11 cellular contexts compared by ENCODE assay signal in genomic region chr12:6334359-6334758, GRCh38. TPM values are rescaled to one million over a fixed set of nuclear protein-coding genes. Genes with fewer than 3 reads are reported as not detected.
DNase-seq lines count a peak whose midpoint lies in the region; ATAC-seq and TF ChIP-seq lines count a peak whose summit lies in the region.
"Had no signal": no experiment of that assay in that cellular context is flagged by ENCODE, and none has a peak within 500 bp of the region (broad histone marks: within the 10 kb centered on the region; RNA-seq: fewer than 3 reads in every experiment).

No MANE protein-coding gene starts in this region.

- H2BK15ac ChIP-seq in mesendoderm (replicated peaks; ENCODE audit: low read depth) = no peak overlapping the region

- H3K27me3 ChIP-seq in body of pancreas (no peaks in the 10 kb centered on the region), mesendoderm (ENCODE audit: insufficient read depth, low read length, poor library complexity) (no peaks in the 10 kb centered on the region), transverse colon (no peaks in the 10 kb centered on the region)
- H3K27me3 ChIP-seq: BE2C had no signal

- H3K9ac ChIP-seq in mesendoderm (ENCODE audit: low read length) = no peak overlapping the region

- TF ChIP-seq CTCF in body of pancreas (IDR thresholded peaks at IDR 0.05) = no peak
- TF ChIP-seq CTCF in transverse colon (IDR thresholded peaks at IDR 0.05) = no peak

- peaks cover 11% of the 10 kb centered on the region for H3K36me3 Mint-ChIP-seq in activated naive CD4-positive, alpha-beta T cell treated with anti-CD3 and anti-CD28 coated beads, Interleukin-2, amount 50 U/mL, for 24 hours
- peaks cover 18 to 30% of the 10 kb centered on the region in 2 donors for H3K36me3 Mint-ChIP-seq in activated naive CD4-positive, alpha-beta T cell treated with anti-CD3 and anti-CD28 coated beads, Interleukin-2, amount 50 U/mL, for 72 hours

- H3K4me1 ChIP-seq in body of pancreas (peaks cover 62% of the 10 kb centered on the region), mesendoderm (ENCODE audit: control insufficient read depth, low read depth, low read length) (peaks cover 34% of the 10 kb centered on the region), transverse colon (peaks cover 39 to 81% (median 69%) of the 10 kb centered on the region in 4 donors)

- H4K5ac ChIP-seq in mesendoderm (ENCODE audit: low read length) = no peak overlapping the region

- peaks cover 27% of the 10 kb centered on the region for H3K79me1 ChIP-seq in mesendoderm (ENCODE audit: low read length)

- peaks cover 42% of the 10 kb centered on the region for H3K79me2 ChIP-seq in mesendoderm (ENCODE audit: control insufficient read depth, insufficient read depth, low read length)

- H2AK5ac ChIP-seq in mesendoderm (ENCODE audit: low read length) = no peak overlapping the region

- H3K4me3 Mint-ChIP-seq in activated naive CD4-positive, alpha-beta T cell treated with anti-CD3 and anti-CD28 coated beads, Interleukin-2, amount 50 U/mL, for 24 hours = peak overlapping the region; percentile 78
- H3K4me3 Mint-ChIP-seq: stimulated activated effector memory CD8-positive, alpha-beta T cell treated with anti-CD3 and anti-CD28 coated beads, Interleukin-12 subunit alpha, Interleukin-12 subunit beta, amount 100 ng/mL, for 72 hours had no signal

- no peak for DNase-seq in activated naive CD4-positive, alpha-beta T cell treated with anti-CD3 and anti-CD28 coated beads, Interleukin-2, amount 50 U/mL, for 72 hours (ENCODE audit: low spot score in 2 of 2)
- no peak for DNase-seq in body of pancreas
- no peak for DNase-seq in mesendoderm
- no peak for DNase-seq in transverse colon
- DNase-seq in A172 (ENCODE audit: low spot score) = no peak
- DNase-seq in NCI-H146 treated with DMSO at 0.1 percent for 48 hours (lab: John Stamatoyannopoulos, UW; ENCODE audit: unreplicated experiment) = no peak
- DNase-seq: BE2C, NCI-H2227 treated with DMSO at 0.1 percent for 48 hours had no signal

- H3K27ac ChIP-seq in body of pancreas (peak overlapping the region; percentile 89 to 99 (median 98)), mesendoderm (ENCODE audit: low read depth, low read length) (no peak overlapping the region), transverse colon (peak overlapping the region; percentile 94 to 99 (median 98))

- H3K56ac ChIP-seq in mesendoderm (ENCODE audit: low read length) = peak overlapping the region; percentile 99

- H3K4ac ChIP-seq in mesendoderm (ENCODE audit: low read depth, low read length) = no peak overlapping the region

- H3K4me2 ChIP-seq in mesendoderm (ENCODE audit: low read length) = no peak overlapping the region

- intact Hi-C loops in body of pancreas (cut with DNase I) (no loop called here), transverse colon (cut with DNase I; ENCODE audit: low total_unique reads) (loop anchor here (10.0 kb wide), 1 partner anchor 220 kb away; the partner anchor contains the start of gene IFFO1)

- peaks cover 51% of the 10 kb centered on the region for H3K4me1 Mint-ChIP-seq in activated naive CD4-positive, alpha-beta T cell treated with anti-CD3 and anti-CD28 coated beads, Interleukin-2, amount 50 U/mL, for 24 hours

- no peaks in the 10 kb centered on the region for H3K9me3 Mint-ChIP-seq in activated naive CD4-positive, alpha-beta T cell treated with anti-CD3 and anti-CD28 coated beads, Interleukin-2, amount 50 U/mL, for 24 hours
- H3K9me3 Mint-ChIP-seq in activated naive CD4-positive, alpha-beta T cell treated with anti-CD3 and anti-CD28 coated beads, Interleukin-2, amount 50 U/mL, for 72 hours = no peaks in the 10 kb centered on the region
- H3K9me3 Mint-ChIP-seq: stimulated activated effector memory CD8-positive, alpha-beta T cell treated with anti-CD3 and anti-CD28 coated beads, Interleukin-12 subunit alpha, Interleukin-12 subunit beta, amount 100 ng/mL, for 72 hours had no signal

- H3K9me3 ChIP-seq in body of pancreas (no peaks in the 10 kb centered on the region), transverse colon (no peaks in the 10 kb centered on the region)
- H3K9me3 ChIP-seq: BE2C had no signal

- H2BK5ac ChIP-seq in mesendoderm (ENCODE audit: low read length) = no peak overlapping the region

- H3K27me3 Mint-ChIP-seq in activated naive CD4-positive, alpha-beta T cell treated with anti-CD3 and anti-CD28 coated beads, Interleukin-2, amount 50 U/mL, for 24 hours = no peaks in the 10 kb centered on the region

- H2BK120ac ChIP-seq in mesendoderm (ENCODE audit: low read depth, low read length) = no peak overlapping the region

- H3K36me3 ChIP-seq in body of pancreas (replicated peaks in 1 of 2; ENCODE audit: insufficient read depth in 1 of 2, low read depth in 2 of 2) (peaks cover 6 to 30% of the 10 kb centered on the region in 2 donors), mesendoderm (ENCODE audit: control insufficient read depth, insufficient read depth, low read length) (peaks cover 28% of the 10 kb centered on the region), transverse colon (peaks cover 0 to 45% (median 17%) of the 10 kb centered on the region in 4 donors)
- H3K36me3 ChIP-seq: BE2C had no signal

- 53 to 68% methylated on average over 5 of the region's 5 CpGs for WGBS in body of pancreas, 2 donors
- WGBS in mesendoderm (ENCODE audit: extremely low coverage, insufficient coverage, low lambda C conversion rate) = no CpG with 5 or more reads among the region's 5 CpGs
- WGBS in transverse colon (ENCODE audit: low coverage in 1 of 2), 2 donors = 49 to 71% methylated on average over 4 to 5 of the region's 5 CpGs

- H3K27ac Mint-ChIP-seq in activated naive CD4-positive, alpha-beta T cell treated with anti-CD3 and anti-CD28 coated beads, Interleukin-2, amount 50 U/mL, for 24 hours = peak overlapping the region; percentile 93
- peak overlapping the region in 1 of 2 donors; percentile 96 for H3K27ac Mint-ChIP-seq in activated naive CD4-positive, alpha-beta T cell treated with anti-CD3 and anti-CD28 coated beads, Interleukin-2, amount 50 U/mL, for 72 hours
- H3K27ac Mint-ChIP-seq: stimulated activated effector memory CD8-positive, alpha-beta T cell treated with anti-CD3 and anti-CD28 coated beads, Interleukin-12 subunit alpha, Interleukin-12 subunit beta, amount 100 ng/mL, for 72 hours had no signal

- in situ Hi-C loops in transverse colon (cut with MboI; ENCODE audit: low pct_ligation_motif_present in 1 of 4, low pct_unique_long_range_greater_than_20kb in 1 of 4, low sequenced_read_pairs in 3 of 4) = loop anchor here in 3 of 4 donors (10.0 to 25.0 kb wide), 3 partner anchors 120 to 203 kb away; partner anchors contain the start of genes TAPBPL (in 3 of the 3), VAMP1 (in 2 of the 3) and GAPDH (in 1 of the 3)

- TF ChIP-seq POLR2A in body of pancreas (IDR thresholded peaks at IDR 0.05) = no peak
- TF ChIP-seq POLR2A in transverse colon (IDR thresholded peaks at IDR 0.05) = no peak

- H4K8ac ChIP-seq in mesendoderm (ENCODE audit: low read depth, low read length) = no peak overlapping the region

- no peak overlapping the region for H3K23ac ChIP-seq in mesendoderm (ENCODE audit: low read length)

- H3K4me3 ChIP-seq in body of pancreas (no peak overlapping the region), mesendoderm (ENCODE audit: low read length) (no peak overlapping the region), transverse colon (peak overlapping the region in 1 of 4 donors; percentile 84)

- TF ChIP-seq EP300 in transverse colon (IDR thresholded peaks at IDR 0.05; ENCODE audit: low read depth) = no peak

- H3K18ac ChIP-seq in mesendoderm (ENCODE audit: low read length) = no peak overlapping the region

- no peak for ATAC-seq in activated naive CD4-positive, alpha-beta T cell treated with anti-CD3 and anti-CD28 coated beads, Interleukin-2, amount 50 U/mL, for 72 hours
- ATAC-seq in body of pancreas (no peak), GM19452 (IDR thresholded peaks at IDR 0.05; ENCODE audit: unreplicated experiment) (no peak)

RNA-seq across cellular contexts. Expression of gene TNFRSF1A, which starts 7.5 kb away (rescaled TPM):
- total RNA-seq in activated naive CD4-positive, alpha-beta T cell treated with anti-CD3 and anti-CD28 coated beads, Interleukin-2, amount 50 U/mL, for 72 hours = 10 to 100 TPM; 49.3 to 62.6 TPM
- total RNA-seq in body of pancreas (10 to 100 TPM; 54.5 to 92.0 TPM), transverse colon (100 to 1,000 TPM; 229 to 317 (median 258) TPM)
- polyA plus RNA-seq in mesendoderm (2013, experiment 1 of 2) = 87.0 TPM
- 84.9 TPM for polyA plus RNA-seq in mesendoderm (2013, experiment 2 of 2)
- 121 and 172 TPM in 2 replicates for total RNA-seq in A172 (2014; rRNA removed; shearing (Covaris generic))

RNA-seq across cellular contexts. Expression of gene PLEKHG6, which starts 23.9 kb away (rescaled TPM):
- total RNA-seq in activated naive CD4-positive, alpha-beta T cell treated with anti-CD3 and anti-CD28 coated beads, Interleukin-2, amount 50 U/mL, for 72 hours = not detected
- total RNA-seq in body of pancreas (10 to 100 TPM in 1 of 2 donors, 1 to 10 TPM in 1; 7.0 to 16.2 TPM), transverse colon (100 to 1,000 TPM; 142 to 373 (median 198) TPM)
- polyA plus RNA-seq in mesendoderm (2013, experiment 1 of 2) = 23.2 TPM
- polyA plus RNA-seq in mesendoderm (2013, experiment 2 of 2) = 22.0 TPM
- total RNA-seq in A172 (2014; rRNA removed; shearing (Covaris generic)) = not detected in 2 replicates

RNA-seq across cellular contexts. Expression of gene SCNN1A, which starts 41.0 kb away (rescaled TPM):
- 1 to 10 TPM; 1.1 to 2.8 TPM for total RNA-seq in activated naive CD4-positive, alpha-beta T cell treated with anti-CD3 and anti-CD28 coated beads, Interleukin-2, amount 50 U/mL, for 72 hours
- total RNA-seq in body of pancreas (100 to 1,000 TPM in 1 of 2 donors, 10 to 100 TPM in 1; 62.5 to 112 TPM), transverse colon (100 to 1,000 TPM; 151 to 757 (median 502) TPM)
- polyA plus RNA-seq in mesendoderm (2013, experiment 1 of 2) = 71.7 TPM
- 73.4 TPM for polyA plus RNA-seq in mesendoderm (2013, experiment 2 of 2)
- total RNA-seq in A172 (2014; rRNA removed; shearing (Covaris generic)) = 0.07 and 2.9 TPM in 2 replicates

RNA-seq across cellular contexts. Expression of gene LTBR, which starts 49.6 kb away (rescaled TPM):
- total RNA-seq in activated naive CD4-positive, alpha-beta T cell treated with anti-CD3 and anti-CD28 coated beads, Interleukin-2, amount 50 U/mL, for 72 hours = 1 to 10 TPM; 2.0 to 3.1 TPM
- total RNA-seq in body of pancreas = 100 to 1,000 TPM; 111 to 173 TPM
- polyA plus RNA-seq in mesendoderm (2013, experiment 1 of 2) = 16.5 TPM
- polyA plus RNA-seq in mesendoderm (2013, experiment 2 of 2) = 15.5 TPM
- total RNA-seq in transverse colon = 100 to 1,000 TPM; 148 to 367 (median 208) TPM
- not detected in 2 replicates for total RNA-seq in A172 (2014; rRNA removed; shearing (Covaris generic))

Comparison
In these comparisons a context has a peak if more than half of its experiments do, and no peak if none do; other contexts are left out.
1. RNA of gene PLEKHG6, which starts 23.9 kb away (total RNA-seq): 142 to 373 TPM in transverse colon; 7.0 to 16.2 TPM in body of pancreas, not detected in activated naive CD4-positive, alpha-beta T cell treated with anti-CD3 and anti-CD28 coated beads, Interleukin-2, amount 50 U/mL, for 72 hours and not detected in A172; every median in the first group is over 4 times any median in the second.
2. RNA of gene SCNN1A, which starts 41.0 kb away (total RNA-seq): 151 to 757 TPM in transverse colon and 62.5 to 112 TPM in body of pancreas; 1.1 to 2.8 TPM in activated naive CD4-positive, alpha-beta T cell treated with anti-CD3 and anti-CD28 coated beads, Interleukin-2, amount 50 U/mL, for 72 hours and 0.07 to 2.9 TPM in A172; every median in the first group is over 10 times any median in the second.